In genomic region chr10:124166431-124167125, GRCh38 we compare ENCODE assay signal across 33 cellular contexts.
"Had no signal": no experiment of that assay in that cellular context is flagged by ENCODE, and none has a peak within 500 bp of the region (broad histone marks: within the 10 kb centered on the region; RNA-seq: fewer than 3 reads in every experiment).

No MANE protein-coding gene starts in this region.

- H3K9me3 ChIP-seq: body of pancreas, gastrocnemius medialis, left ventricle myocardium inferior, mucosa of descending colon, SK-N-SH, upper lobe of right lung had no signal

- DNase-seq: activated CD4-positive, alpha-beta memory T cell treated with anti-CD3 and anti-CD28 coated beads, Interleukin-2, amount 10 ng/mL, durations not matched to agents 7 days and 5 days; activated CD4-positive, alpha-beta T cell treated with anti-CD3 and anti-CD28 coated beads, Interleukin-2, amount 10 ng/mL, durations not matched to agents 24 days and 14 days; activated naive CD4-positive, alpha-beta T cell treated with Interleukin-2 at 50 U/mL for 16 hours; activated T-cell treated with anti-CD3 and anti-CD28 coated beads, Interleukin-2, amount 50 U/mL, for 48 hours; anterior cingulate cortex; body of pancreas; effector CD8-positive, alpha-beta T cell; erythroblast; gastrocnemius medialis; glutamatergic neuron; hippocampal formation; kidney glomerular epithelial cell; left ventricle myocardium inferior; mesendoderm; mucosa of descending colon; SK-N-SH; small intestine; stimulated activated CD4-positive, alpha-beta T cell treated with anti-CD3 and anti-CD28 coated beads, Interleukin-1b, Interleukin-23, amount 100 ng/mL, for 48 hours; stimulated activated CD4-positive, alpha-beta T cell treated with anti-CD3 and anti-CD28 coated beads, Interleukin-4, amount 100 ng/mL, for 4 hours; stimulated activated CD8-positive, alpha-beta memory T cell treated with anti-CD3 and anti-CD28 coated beads, Interleukin-4, amount 100 ng/mL, for 48 hours; stimulated activated naive CD8-positive, alpha-beta T cell treated with anti-CD3 and anti-CD28 coated beads, Interleukin-15, amount 100 ng/mL, for 72 hours; substantia nigra; SW 1271; T-helper 9 cell; upper lobe of right lung had no signal

- H3K9me3 Mint-ChIP-seq: activated CD4-positive, alpha-beta memory T cell treated with anti-CD3 and anti-CD28 coated beads, Interleukin-2, amount 10 ng/mL, durations not matched to agents 7 days and 5 days; activated CD4-positive, alpha-beta T cell treated with anti-CD3 and anti-CD28 coated beads, Interleukin-2, amount 10 ng/mL, durations not matched to agents 24 days and 14 days; natural killer cell treated with Interleukin-12 subunit alpha and Interleukin-12 subunit beta and Interleukin-15 and Interleukin-18, amount 100 ng/mL, for 72 hours; T-helper 1 cell treated with Interleukin-12 subunit alpha and Interleukin-12 subunit beta and Interleukin-4 antibody, amounts not matched to agents 30 μg/mL and 1 μg/mL, for 36 hours had no signal

- H3K4me3 ChIP-seq: body of pancreas, gastrocnemius medialis, left ventricle myocardium inferior, lung, mucosa of descending colon, upper lobe of right lung had no signal

- H3K4me1 ChIP-seq: body of pancreas, gastrocnemius medialis, left ventricle myocardium inferior, upper lobe of right lung had no signal

- H3K36me3 ChIP-seq: gastrocnemius medialis, left ventricle myocardium inferior, upper lobe of right lung had no signal

- H3K9ac ChIP-seq: SK-N-SH had no signal

- H3K4me3 Mint-ChIP-seq: activated CD4-positive, alpha-beta memory T cell treated with anti-CD3 and anti-CD28 coated beads, Interleukin-2, amount 10 ng/mL, durations not matched to agents 7 days and 5 days; activated CD4-positive, alpha-beta T cell treated with anti-CD3 and anti-CD28 coated beads, Interleukin-2, amount 10 ng/mL, durations not matched to agents 24 days and 14 days; activated naive CD8-positive, alpha-beta T cell; natural killer cell treated with Interleukin-12 subunit alpha and Interleukin-12 subunit beta and Interleukin-15 and Interleukin-18, amount 100 ng/mL, for 72 hours; stimulated activated memory B cell treated with anti-CD40 and anti-IgM and Interleukin-4, amounts not matched to agents 10 μg/mL and 1 μg/mL and 100 μg/mL, for 72 hours; stimulated activated naive CD8-positive, alpha-beta T cell treated with anti-CD3 and anti-CD28 coated beads, Interleukin-15, amount 100 ng/mL, for 72 hours; T-helper 1 cell treated with Interleukin-12 subunit alpha and Interleukin-12 subunit beta and Interleukin-4 antibody, amounts not matched to agents 30 μg/mL and 1 μg/mL, for 36 hours had no signal

- H3K27ac Mint-ChIP-seq: activated CD4-positive, alpha-beta memory T cell treated with anti-CD3 and anti-CD28 coated beads, Interleukin-2, amount 10 ng/mL, durations not matched to agents 7 days and 5 days; activated CD4-positive, alpha-beta T cell treated with anti-CD3 and anti-CD28 coated beads, Interleukin-2, amount 10 ng/mL, durations not matched to agents 24 days and 14 days; activated naive CD8-positive, alpha-beta T cell; natural killer cell treated with Interleukin-12 subunit alpha and Interleukin-12 subunit beta and Interleukin-15 and Interleukin-18, amount 100 ng/mL, for 72 hours; progenitor cell of endocrine pancreas; stimulated activated memory B cell treated with anti-CD40 and anti-IgM and Interleukin-4, amounts not matched to agents 10 μg/mL and 1 μg/mL and 100 μg/mL, for 72 hours; T-helper 1 cell treated with Interleukin-12 subunit alpha and Interleukin-12 subunit beta and Interleukin-4 antibody, amounts not matched to agents 30 μg/mL and 1 μg/mL, for 36 hours had no signal

- H3K27me3 ChIP-seq: body of pancreas, gastrocnemius medialis, upper lobe of right lung had no signal

- ATAC-seq: body of pancreas; gastrocnemius medialis; mucosa of descending colon; natural killer cell treated with Interleukin-12 subunit alpha and Interleukin-12 subunit beta and Interleukin-15 and Interleukin-18, amount 100 ng/mL, for 72 hours; sciatic nerve; stimulated activated memory B cell treated with anti-CD40 and anti-IgM and Interleukin-4, amounts not matched to agents 10 μg/mL and 1 μg/mL and 100 μg/mL, for 72 hours; stimulated activated naive CD8-positive, alpha-beta T cell treated with anti-CD3 and anti-CD28 coated beads, Interleukin-15, amount 100 ng/mL, for 72 hours; upper lobe of right lung had no signal

- H3K27ac ChIP-seq: body of pancreas, gastrocnemius medialis, left ventricle myocardium inferior, upper lobe of right lung, VCaP had no signal

- H3K36me3 Mint-ChIP-seq: activated naive CD8-positive, alpha-beta T cell; natural killer cell treated with Interleukin-12 subunit alpha and Interleukin-12 subunit beta and Interleukin-15 and Interleukin-18, amount 100 ng/mL, for 72 hours; stimulated activated memory B cell treated with anti-CD40 and anti-IgM and Interleukin-4, amounts not matched to agents 10 μg/mL and 1 μg/mL and 100 μg/mL, for 72 hours had no signal

- H3K4me1 Mint-ChIP-seq: activated CD4-positive, alpha-beta memory T cell treated with anti-CD3 and anti-CD28 coated beads, Interleukin-2, amount 10 ng/mL, durations not matched to agents 7 days and 5 days; stimulated activated memory B cell treated with anti-CD40 and anti-IgM and Interleukin-4, amounts not matched to agents 10 μg/mL and 1 μg/mL and 100 μg/mL, for 72 hours; stimulated activated naive CD8-positive, alpha-beta T cell treated with anti-CD3 and anti-CD28 coated beads, Interleukin-15, amount 100 ng/mL, for 72 hours had no signal
